Comparison of ENCODE assay signal across 1 cellular context in the genomic region with DNA sequence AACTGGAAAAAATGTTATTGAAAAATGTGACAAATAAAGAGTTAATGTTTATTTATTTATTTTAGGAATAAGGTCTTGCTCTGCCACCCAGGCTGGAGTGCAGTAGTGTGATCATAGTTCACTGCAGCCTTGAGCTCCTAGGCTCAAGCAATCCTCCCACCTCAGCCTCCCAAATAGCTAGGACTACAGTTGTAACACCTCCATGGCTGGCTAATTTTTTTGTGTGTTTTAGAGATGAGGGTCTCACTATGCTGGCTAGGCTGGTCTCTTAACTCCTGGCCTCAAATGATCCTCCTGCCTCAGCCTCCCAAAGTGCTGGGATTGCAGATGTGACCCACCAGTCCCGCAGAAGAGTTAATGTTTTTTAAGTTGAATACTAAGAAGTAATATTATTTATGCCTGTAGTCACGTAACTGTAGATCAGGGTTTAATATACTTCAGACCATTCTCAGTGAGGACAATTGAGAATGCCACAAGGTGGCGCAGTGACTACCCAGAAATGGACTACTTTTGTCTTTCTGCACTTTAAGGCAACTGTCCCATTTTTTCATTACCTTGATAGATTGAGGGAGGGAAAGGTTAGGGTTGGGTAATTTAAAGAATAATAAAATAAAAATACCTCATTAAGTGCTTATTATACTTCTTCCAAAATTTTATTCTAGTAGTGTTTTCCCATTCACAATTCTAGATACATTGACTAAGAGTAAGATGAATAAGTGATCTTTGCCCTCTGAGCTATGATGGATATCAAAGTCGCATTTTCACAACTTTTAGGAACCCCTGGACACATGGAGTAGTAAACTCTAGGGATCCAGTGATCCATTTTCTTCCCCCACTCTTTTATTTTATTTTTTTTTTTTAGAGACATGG.
A peak's percentile ranks its signal among the peaks of the same experiment; 100 is the strongest.
TF ChIP-seq lines count a peak whose summit lies in the region.

No MANE protein-coding gene starts in this region.

TF ChIP-seq in GM12878, 131 proteins besides CTCF, POLR2A, EP300 and RAD21 (continued from another document):
- peak; percentile 64; the same call in 1 of the 2 replicates for TF ChIP-seq YY1 (IDR thresholded peaks at IDR 0.05; ENCODE audit: low read depth, low read length)
